In the genomic region with DNA sequence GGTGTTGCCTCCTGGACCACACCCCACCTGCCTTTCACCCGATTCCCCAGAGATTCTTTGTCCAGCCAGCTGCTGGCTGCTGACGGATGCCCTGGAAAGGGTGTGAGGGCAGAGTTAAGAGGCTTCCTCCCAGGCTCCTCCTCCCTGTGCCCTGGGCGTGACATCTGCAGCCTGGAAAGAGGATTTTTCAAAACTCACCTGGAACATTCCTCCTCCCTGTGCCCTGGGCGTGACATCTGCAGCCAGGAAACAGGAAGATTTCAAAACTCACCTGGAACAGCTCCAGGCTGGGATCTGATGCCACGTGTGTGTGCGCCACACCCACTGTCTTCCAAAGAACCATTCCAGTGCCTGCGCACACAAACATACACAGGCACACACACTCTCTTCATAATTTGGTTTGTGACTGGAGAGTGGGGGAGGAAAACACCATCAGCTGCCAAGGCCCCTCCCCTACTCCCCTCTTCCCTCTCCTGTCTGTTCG, we compare ENCODE assay signal across 9 cellular contexts. TPM values are rescaled to one million over a fixed set of nuclear protein-coding genes. Genes with fewer than 3 reads are reported as not detected.
DNase-seq lines count a peak whose midpoint lies in the region; ATAC-seq and TF ChIP-seq lines count a peak whose summit lies in the region.
"Had no signal": no experiment of that assay in that cellular context is flagged by ENCODE, and none has a peak within 500 bp of the region (broad histone marks: within the 10 kb centered on the region; RNA-seq: fewer than 3 reads in every experiment).

No MANE protein-coding gene starts in this region.

- no peaks in the 10 kb centered on the region for H3K9me3 Mint-ChIP-seq in neural crest cell

- WGBS in ectodermal cell, 2 experiments: 70 to 76% methylated on average over 7 to 8 of the region's 8 CpGs

- peak; percentile 52 for DNase-seq in COR-L47 (lab: John Stamatoyannopoulos, UW)
- peak; percentile 37 for DNase-seq in NCI-H187 treated with DMSO at 0.1 percent for 48 hours (lab: John Stamatoyannopoulos, UW)
- DNase-seq in neural crest cell (ENCODE audit: low read depth, low spot score): no peak
- DNase-seq in activated CD4-positive, alpha-beta T cell treated with anti-CD3 and anti-CD28 coated beads, Interleukin-2, amount 50 U/mL, for 4 hours: no peak
- DNase-seq in ecto neural progenitor cell (ENCODE audit: low spot score): no peak
- no peak for DNase-seq in AG08395 (ENCODE audit: low spot score)
- DNase-seq: stimulated activated naive CD8-positive, alpha-beta T cell treated with anti-CD3 and anti-CD28 coated beads, Interleukin-15, Interleukin-2, amounts not matched to agents 100 U/mL and 50 U/mL, for 24 hours had no signal

- H3K4me3 ChIP-seq in ectodermal cell (ENCODE audit: insufficient read depth, low read depth, low read length): no peak overlapping the region

- H3K36me3 Mint-ChIP-seq in neural crest cell (ENCODE audit: low read depth): peaks cover 3% of the 10 kb centered on the region

- TF ChIP-seq CTCF in neural crest cell (conservative IDR thresholded peaks at IDR 0.05): no peak

- no peak for ATAC-seq in GM18502 (IDR thresholded peaks at IDR 0.05; ENCODE audit: poor library complexity, unreplicated experiment)
- ATAC-seq: stimulated activated naive CD8-positive, alpha-beta T cell treated with anti-CD3 and anti-CD28 coated beads, Interleukin-15, Interleukin-2, amounts not matched to agents 100 U/mL and 50 U/mL, for 24 hours had no signal

- peak overlapping the region; percentile 77 for H3K4me3 Mint-ChIP-seq in neural crest cell

- no peaks in the 10 kb centered on the region for H3K36me3 ChIP-seq in ectodermal cell (ENCODE audit: control insufficient read depth, insufficient read depth, low read length)

- H3K4me1 ChIP-seq in ectodermal cell (ENCODE audit: control insufficient read depth, insufficient read depth, low read length): peaks cover 31% of the 10 kb centered on the region

- peak overlapping the region; percentile 87 for H3K27ac ChIP-seq in ectodermal cell (ENCODE audit: insufficient read depth, low read depth, low read length, poor library complexity, severe bottlenecking)

- peaks cover 4% of the 10 kb centered on the region for H3K27me3 Mint-ChIP-seq in neural crest cell (ENCODE audit: low read depth)

- H3K27me3 ChIP-seq in ectodermal cell (ENCODE audit: control insufficient read depth, insufficient read depth, low read length, poor library complexity, severe bottlenecking): no peaks in the 10 kb centered on the region

- no peaks in the 10 kb centered on the region for H3K9me3 ChIP-seq in ectodermal cell (ENCODE audit: control insufficient read depth, low read length)

- H3K27ac Mint-ChIP-seq in neural crest cell (ENCODE audit: unreplicated experiment): peak overlapping the region; percentile 81

- peaks cover 53% of the 10 kb centered on the region for H3K4me1 Mint-ChIP-seq in neural crest cell

RNA-seq across cellular contexts. Expression of a gene that starts 5.2 kb away (rescaled TPM):
- 43.3 TPM for polyA plus RNA-seq in ectodermal cell (2013, experiment 1 of 4)
- 37.6 TPM for polyA plus RNA-seq in ectodermal cell (2013, experiment 2 of 4)
- 30.8 TPM for polyA plus RNA-seq in ectodermal cell (2013, experiment 3 of 4)
- 37.9 TPM for polyA plus RNA-seq in ectodermal cell (2013, experiment 4 of 4)
- total RNA-seq in neural crest cell: 52.3 and 52.8 TPM in 2 replicates

RNA-seq across cellular contexts. Expression of a gene that starts 18.2 kb away (rescaled TPM):
- polyA plus RNA-seq in ectodermal cell (2013, experiment 1 of 4): 24.1 TPM
- 22.7 TPM for polyA plus RNA-seq in ectodermal cell (2013, experiment 2 of 4)
- 18.8 TPM for polyA plus RNA-seq in ectodermal cell (2013, experiment 3 of 4)
- polyA plus RNA-seq in ectodermal cell (2013, experiment 4 of 4): 21.3 TPM
- 24.6 and 26.9 TPM in 2 replicates for total RNA-seq in neural crest cell

RNA-seq across cellular contexts. Expression of a gene that starts 31.7 kb away (rescaled TPM):
- polyA plus RNA-seq in ectodermal cell (2013, experiment 1 of 4): 4.5 TPM
- 3.6 TPM for polyA plus RNA-seq in ectodermal cell (2013, experiment 2 of 4)
- 2.6 TPM for polyA plus RNA-seq in ectodermal cell (2013, experiment 3 of 4)
- 4.4 TPM for polyA plus RNA-seq in ectodermal cell (2013, experiment 4 of 4)
- total RNA-seq in neural crest cell: 2.4 and 3.3 TPM in 2 replicates

RNA-seq across cellular contexts. Expression of a gene that starts 53.1 kb away (rescaled TPM):
- not detected for polyA plus RNA-seq in ectodermal cell (2013, experiment 1 of 4)
- 0.16 TPM for polyA plus RNA-seq in ectodermal cell (2013, experiment 2 of 4)
- 0.37 TPM for polyA plus RNA-seq in ectodermal cell (2013, experiment 3 of 4)
- polyA plus RNA-seq in ectodermal cell (2013, experiment 4 of 4): 0.49 TPM
- total RNA-seq in neural crest cell: not detected in 2 replicates

Comparison
In these comparisons a context has a peak if more than half of its experiments do, and no peak if none do; other contexts are left out.
1. DNase-seq: peak in COR-L47 (single experiment) and NCI-H187 treated with DMSO at 0.1 percent for 48 hours (single experiment); none in neural crest cell (single experiment), activated CD4-positive, alpha-beta T cell treated with anti-CD3 and anti-CD28 coated beads, Interleukin-2, amount 50 U/mL, for 4 hours (0 of 2), ecto neural progenitor cell (single experiment) and AG08395 (single experiment).